In the genomic region with DNA sequence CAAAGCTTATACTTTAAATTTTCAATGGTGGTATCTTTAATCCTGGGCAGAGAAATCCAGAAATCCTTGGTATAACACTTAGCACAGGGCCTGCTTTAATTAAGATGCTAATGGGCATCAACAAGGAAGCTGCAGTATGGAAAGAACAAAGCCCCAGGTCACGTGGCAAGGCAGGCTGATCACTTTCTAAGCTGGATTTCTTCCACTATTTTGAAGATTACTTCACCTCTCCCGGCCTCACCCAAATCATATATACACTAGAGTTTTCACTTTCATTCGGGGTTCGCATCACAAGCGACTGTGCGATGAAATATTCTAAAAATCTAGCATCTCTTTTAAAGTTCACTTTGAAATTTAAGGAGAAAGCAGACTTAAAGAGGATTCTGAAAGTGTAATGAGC, we compare ENCODE assay signal across 12 cellular contexts.
DNase-seq lines count a peak whose midpoint lies in the region; TF ChIP-seq lines count a peak whose summit lies in the region.
"Had no signal": no experiment of that assay in that cellular context is flagged by ENCODE, and none has a peak within 500 bp of the region (broad histone marks: within the 10 kb centered on the region; RNA-seq: fewer than 3 reads in every experiment).

No MANE protein-coding gene starts in this region.

- H3K79me2 ChIP-seq in Karpas-422 (ENCODE audit: low read length): no peaks in the 10 kb centered on the region

- TF ChIP-seq CTCF in HEK293 (tag by site-specific recombination; IDR thresholded peaks at IDR 0.05): no peak
- no peak for TF ChIP-seq CTCF in breast epithelium (IDR thresholded peaks at IDR 0.05)

- POLR2A ChIA-PET in HEK293 (lab: Yijun Ruan, JAX): no interaction called here

- H3K4me1 ChIP-seq in HEK293 (ENCODE audit: control insufficient read depth, insufficient read depth, low read length) (peaks cover 16% of the 10 kb centered on the region), breast epithelium (no peaks in the 10 kb centered on the region), skeletal muscle satellite cell (ENCODE audit: control insufficient read depth, insufficient read depth, low read length) (peaks cover 55% of the 10 kb centered on the region), Karpas-422 (ENCODE audit: low read length) (no peaks in the 10 kb centered on the region)
- H3K4me1 ChIP-seq: BLaER1 had no signal

- H3K27me3 ChIP-seq in breast epithelium: no peaks in the 10 kb centered on the region
- no peaks in the 10 kb centered on the region for H3K27me3 ChIP-seq in skeletal muscle satellite cell (ENCODE audit: control insufficient read depth, insufficient read depth, low read length)
- H3K27me3 ChIP-seq in Karpas-422 (ENCODE audit: low read length): no peaks in the 10 kb centered on the region
- H3K27me3 ChIP-seq: BLaER1 had no signal

- no peaks in the 10 kb centered on the region for H3K9me2 ChIP-seq in Karpas-422 (replicated peaks; ENCODE audit: insufficient read depth, low read length)

- no peaks in the 10 kb centered on the region for H4K20me1 ChIP-seq in Karpas-422 (ENCODE audit: insufficient read depth, low read depth, low read length)
- H4K20me1 ChIP-seq: BLaER1 had no signal

- intact Hi-C loops in breast epithelium (cut with DNase I; ENCODE audit: low total_unique reads): no loop called here

- H3K9ac ChIP-seq in skeletal muscle satellite cell (ENCODE audit: low read depth, low read length) (peak overlapping the region; percentile 72), Karpas-422 (ENCODE audit: low read length) (no peak overlapping the region)
- H3K9ac ChIP-seq: BLaER1 had no signal

- H3K4me2 ChIP-seq in skeletal muscle satellite cell (ENCODE audit: low read length): peak overlapping the region; percentile 44
- H3K4me2 ChIP-seq in Karpas-422 (ENCODE audit: low read depth, low read length, poor library complexity, severe bottlenecking): no peak overlapping the region
- H3K4me2 ChIP-seq: BLaER1 had no signal

- H3K36me3 ChIP-seq in HEK293 (ENCODE audit: control insufficient read depth in 2 of 2, insufficient read depth in 1 of 2, low read length in 2 of 2): no peaks in the 10 kb centered on the region
- H3K36me3 ChIP-seq in breast epithelium: no peaks in the 10 kb centered on the region
- H3K36me3 ChIP-seq in skeletal muscle satellite cell (ENCODE audit: insufficient read depth, low read length): peaks cover 69% of the 10 kb centered on the region
- no peaks in the 10 kb centered on the region for H3K36me3 ChIP-seq in Karpas-422 (ENCODE audit: insufficient read depth, low read length)
- H3K36me3 ChIP-seq: BLaER1 had no signal

- no peaks in the 10 kb centered on the region for H3K9me3 ChIP-seq in HEK293 (ENCODE audit: control insufficient read depth, insufficient read depth, low read depth, low read length)
- no peaks in the 10 kb centered on the region for H3K9me3 ChIP-seq in breast epithelium
- H3K9me3 ChIP-seq in skeletal muscle satellite cell (replicated peaks; ENCODE audit: low read length): no peaks in the 10 kb centered on the region
- no peaks in the 10 kb centered on the region for H3K9me3 ChIP-seq in Karpas-422 (ENCODE audit: low read length)
- H3K9me3 ChIP-seq: BLaER1, psoas muscle had no signal

- CTCF ChIA-PET in HEK293 (lab: Yijun Ruan, JAX): interaction anchor here (1.4 kb wide), 1 partner anchor 16 kb away, joined by 3 read pairs; no protein-coding TSS in a partner anchor

- TF ChIP-seq POLR2A in breast epithelium (IDR thresholded peaks at IDR 0.05): no peak

- DNase-seq in breast epithelium (ENCODE audit: low spot score in 2 of 2) (no peak), iris pigment epithelial cell (ENCODE audit: low read depth) (peak; percentile 74), Karpas-422 (no peak), A172 (ENCODE audit: low spot score) (no peak), NCI-H1417 (lab: John Stamatoyannopoulos, UW) (no peak)
- no peak for DNase-seq in NK-92 treated with Interleukin-12 subunit alpha and Interleukin-12 subunit beta, amount 100 ng/mL, for 24 hours (lab: John Stamatoyannopoulos, UW)
- DNase-seq: aorta, psoas muscle, T-helper 9 cell had no signal

- H3K27ac ChIP-seq in HEK293 (ENCODE audit: extremely low read depth, low read depth, low read length) (no peak overlapping the region), breast epithelium (peak overlapping the region; percentile 60 to 61), Karpas-422 (ENCODE audit: low read length) (no peak overlapping the region)
- H3K27ac ChIP-seq: BLaER1, psoas muscle had no signal

- H3K4me3 ChIP-seq in HEK293 (ENCODE audit: low read depth, low read length): no peak overlapping the region
- H3K4me3 ChIP-seq in breast epithelium: no peak overlapping the region
- H3K4me3 ChIP-seq in skeletal muscle satellite cell (ENCODE audit: low read length): no peak overlapping the region
- no peak overlapping the region for H3K4me3 ChIP-seq in Karpas-422 (ENCODE audit: low read length)
- H3K4me3 ChIP-seq: BLaER1, psoas muscle had no signal

- no peak overlapping the region for H2AFZ ChIP-seq in Karpas-422 (ENCODE audit: low read length)

TF ChIP-seq in HEK293, 187 proteins besides CTCF, POLR2A, EP300 and RAD21:
- TF ChIP-seq, protein P1, sequence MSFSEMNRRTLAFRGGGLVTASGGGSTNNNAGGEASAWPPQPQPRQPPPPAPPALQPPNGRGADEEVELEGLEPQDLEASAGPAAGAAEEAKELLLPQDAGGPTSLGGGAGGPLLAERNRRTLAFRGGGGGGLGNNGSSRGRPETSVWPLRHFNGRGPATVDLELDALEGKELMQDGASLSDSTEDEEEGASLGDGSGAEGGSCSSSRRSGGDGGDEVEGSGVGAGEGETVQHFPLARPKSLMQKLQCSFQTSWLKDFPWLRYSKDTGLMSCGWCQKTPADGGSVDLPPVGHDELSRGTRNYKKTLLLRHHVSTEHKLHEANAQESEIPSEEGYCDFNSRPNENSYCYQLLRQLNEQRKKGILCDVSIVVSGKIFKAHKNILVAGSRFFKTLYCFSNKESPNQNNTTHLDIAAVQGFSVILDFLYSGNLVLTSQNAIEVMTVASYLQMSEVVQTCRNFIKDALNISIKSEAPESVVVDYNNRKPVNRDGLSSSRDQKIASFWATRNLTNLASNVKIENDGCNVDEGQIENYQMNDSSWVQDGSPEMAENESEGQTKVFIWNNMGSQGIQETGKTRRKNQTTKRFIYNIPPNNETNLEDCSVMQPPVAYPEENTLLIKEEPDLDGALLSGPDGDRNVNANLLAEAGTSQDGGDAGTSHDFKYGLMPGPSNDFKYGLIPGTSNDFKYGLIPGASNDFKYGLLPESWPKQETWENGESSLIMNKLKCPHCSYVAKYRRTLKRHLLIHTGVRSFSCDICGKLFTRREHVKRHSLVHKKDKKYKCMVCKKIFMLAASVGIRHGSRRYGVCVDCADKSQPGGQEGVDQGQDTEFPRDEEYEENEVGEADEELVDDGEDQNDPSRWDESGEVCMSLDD (tag by site-specific recombination; IDR thresholded peaks at IDR 0.05): no peak
- 0 out of 2 replicates have a peak, but pooled peaks have one; percentile 41 for TF ChIP-seq ZNF660 (tag by site-specific recombination; IDR thresholded peaks at IDR 0.05)

Comparison
In these comparisons a context has a peak if more than half of its experiments do, and no peak if none do; other contexts are left out.
1. H3K27ac ChIP-seq: peak in breast epithelium (2 of 2); none in HEK293 (single experiment) and Karpas-422 (single experiment).